ENCODE assay signal across 8 cellular contexts in the genomic region with DNA sequence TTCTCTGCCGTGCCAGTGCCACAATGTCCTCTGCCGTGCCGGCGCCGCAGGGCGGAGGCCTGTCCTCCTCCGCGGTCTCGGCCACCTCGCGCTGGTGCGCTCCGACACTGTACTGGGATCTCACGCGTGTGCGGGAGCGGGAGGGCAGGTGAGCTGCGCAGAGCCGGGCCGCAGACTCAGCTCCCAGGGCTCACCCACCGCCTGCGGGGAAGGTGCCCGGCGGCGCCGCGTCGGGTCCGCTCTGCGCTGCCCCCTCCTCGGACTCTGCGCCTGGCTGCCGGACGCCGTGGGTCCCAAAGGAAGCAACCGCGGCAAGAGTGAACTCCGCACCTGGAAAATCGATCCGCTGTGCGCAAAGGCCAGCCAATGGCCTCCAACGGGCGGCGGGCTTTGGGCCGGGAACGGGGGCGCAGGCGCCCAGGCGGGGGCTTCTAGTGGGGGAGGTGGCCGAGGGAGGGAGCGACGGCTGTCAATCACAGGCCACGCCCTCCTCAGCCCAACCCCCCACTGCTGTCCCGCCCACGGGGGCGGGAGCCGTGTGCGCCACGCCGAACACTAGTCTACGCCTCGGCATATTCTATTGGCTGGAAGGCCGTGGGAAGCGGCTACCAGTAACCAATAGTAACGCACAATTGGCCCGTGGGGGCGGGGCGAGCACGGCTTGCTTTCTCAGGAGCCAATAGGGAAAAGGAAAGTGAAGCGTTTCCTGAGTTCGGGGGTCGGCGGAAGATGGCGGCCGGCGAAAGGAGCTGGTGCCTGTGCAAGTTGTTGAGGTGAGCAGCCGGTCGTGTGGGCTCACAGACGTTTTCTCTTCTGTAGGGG. TPM values are rescaled to one million over a fixed set of nuclear protein-coding genes. Genes with fewer than 3 reads are reported as not detected.
DNase-seq lines count a peak whose midpoint lies in the region; ATAC-seq and TF ChIP-seq lines count a peak whose summit lies in the region.

ALG11 (plus strand) TSS at position 709 of the 822 bp plus-strand sequence; CDS start at position 730, 21 bp downstream.

- H3K4me3 ChIP-seq in RWPE2 (ENCODE audit: severe bottlenecking) (peak within 1 kb of the TSS; percentile 93), fibroblast of pulmonary artery (replicated peaks; ENCODE audit: low read depth, low read length) (peak within 1 kb of the TSS; percentile 75)

- peak; percentile 97 for ATAC-seq in RWPE2 (ENCODE audit: low read depth)

- no peaks in the 10 kb centered on the region for H3K4me1 ChIP-seq in RWPE2 (ENCODE audit: insufficient read depth, poor library complexity, severe bottlenecking)

- peak; percentile 98 for DNase-seq in EH (ENCODE audit: low read depth)
- DNase-seq in H4 (ENCODE audit: low spot score) = peak; percentile 93
- DNase-seq in LoVo (ENCODE audit: low spot score) = peak; percentile 98
- DNase-seq in RWPE2 (ENCODE audit: low spot score) = peak; percentile 96
- peak; percentile 99 for DNase-seq in activated T-helper 2 cell treated with anti-CD3 and anti-CD28 coated beads, Interferon-gamma antibody, Interleukin-2, Interleukin-4, amounts not matched to agents 10 μg/mL and 5 μg/mL and 100 μg/mL, durations not matched to agents 14 hours and 24 hours and 36 hours (ENCODE audit: low spot score)
- peak; percentile 98 for DNase-seq in fibroblast of pulmonary artery (ENCODE audit: low read depth)

- H3K27me3 ChIP-seq in RWPE2 (ENCODE audit: insufficient read depth, poor library complexity, severe bottlenecking) = no peaks in the 10 kb centered on the region

- H3K4me1 Mint-ChIP-seq in activated T-helper 2 cell treated with anti-CD3 and anti-CD28 coated beads, Interferon-gamma antibody, Interleukin-2, Interleukin-4, amounts not matched to agents 10 μg/mL and 5 μg/mL and 100 μg/mL, durations not matched to agents 14 hours and 24 hours and 36 hours (ENCODE audit: low read depth) = peaks cover 9% of the 10 kb centered on the region
- H3K4me1 Mint-ChIP-seq in nephron = peaks cover 23% of the 10 kb centered on the region
- peaks cover 21% of the 10 kb centered on the region for H3K4me1 Mint-ChIP-seq in stimulated activated naive CD8-positive, alpha-beta T cell treated with anti-CD3 and anti-CD28 coated beads, Interleukin-15, Interleukin-2, amounts not matched to agents 100 ng/mL and 50 ng/mL, for 24 hours (ENCODE audit: low read depth)

- H3K9me3 ChIP-seq in RWPE2 (ENCODE audit: severe bottlenecking) = no peaks in the 10 kb centered on the region

- H3K27ac ChIP-seq in RWPE2 (ENCODE audit: poor library complexity, severe bottlenecking) = no peak within 1 kb of the TSS

- no peaks in the 10 kb centered on the region for H3K9me3 Mint-ChIP-seq in activated T-helper 2 cell treated with anti-CD3 and anti-CD28 coated beads, Interferon-gamma antibody, Interleukin-2, Interleukin-4, amounts not matched to agents 10 μg/mL and 5 μg/mL and 100 μg/mL, durations not matched to agents 14 hours and 24 hours and 36 hours
- H3K9me3 Mint-ChIP-seq in nephron = no peaks in the 10 kb centered on the region
- H3K9me3 Mint-ChIP-seq in stimulated activated naive CD8-positive, alpha-beta T cell treated with anti-CD3 and anti-CD28 coated beads, Interleukin-15, Interleukin-2, amounts not matched to agents 100 ng/mL and 50 ng/mL, for 24 hours = no peaks in the 10 kb centered on the region

- no peak for TF ChIP-seq CTCF in RWPE2 (IDR thresholded peaks at IDR 0.05; ENCODE audit: poor library complexity, severe bottlenecking)
- TF ChIP-seq CTCF in fibroblast of pulmonary artery (IDR thresholded peaks at IDR 0.05; ENCODE audit: low read length, missing control alignments) = no peak
- TF ChIP-seq CTCF in nephron (IDR thresholded peaks at IDR 0.05; ENCODE audit: unreplicated experiment in 3 of 3) = no peak

- peak within 1 kb of the TSS; percentile 86 for H3K27ac Mint-ChIP-seq in activated T-helper 2 cell treated with anti-CD3 and anti-CD28 coated beads, Interferon-gamma antibody, Interleukin-2, Interleukin-4, amounts not matched to agents 10 μg/mL and 5 μg/mL and 100 μg/mL, durations not matched to agents 14 hours and 24 hours and 36 hours
- peak within 1 kb of the TSS; percentile 91 to 94 (median 94) for H3K27ac Mint-ChIP-seq in nephron
- H3K27ac Mint-ChIP-seq in stimulated activated naive CD8-positive, alpha-beta T cell treated with anti-CD3 and anti-CD28 coated beads, Interleukin-15, Interleukin-2, amounts not matched to agents 100 ng/mL and 50 ng/mL, for 24 hours = peak within 1 kb of the TSS; percentile 95

- H3K27me3 Mint-ChIP-seq in activated T-helper 2 cell treated with anti-CD3 and anti-CD28 coated beads, Interferon-gamma antibody, Interleukin-2, Interleukin-4, amounts not matched to agents 10 μg/mL and 5 μg/mL and 100 μg/mL, durations not matched to agents 14 hours and 24 hours and 36 hours (ENCODE audit: low read depth) = peaks cover 35% of the 10 kb centered on the region
- no peaks in the 10 kb centered on the region for H3K27me3 Mint-ChIP-seq in nephron (ENCODE audit: low read depth)
- H3K27me3 Mint-ChIP-seq in stimulated activated naive CD8-positive, alpha-beta T cell treated with anti-CD3 and anti-CD28 coated beads, Interleukin-15, Interleukin-2, amounts not matched to agents 100 ng/mL and 50 ng/mL, for 24 hours = peaks cover 32% of the 10 kb centered on the region

- H3K36me3 Mint-ChIP-seq in activated T-helper 2 cell treated with anti-CD3 and anti-CD28 coated beads, Interferon-gamma antibody, Interleukin-2, Interleukin-4, amounts not matched to agents 10 μg/mL and 5 μg/mL and 100 μg/mL, durations not matched to agents 14 hours and 24 hours and 36 hours (ENCODE audit: low read depth) = peaks cover 6% of the 10 kb centered on the region
- H3K36me3 Mint-ChIP-seq in nephron (ENCODE audit: low read depth) = peaks cover 17% of the 10 kb centered on the region
- H3K36me3 Mint-ChIP-seq in stimulated activated naive CD8-positive, alpha-beta T cell treated with anti-CD3 and anti-CD28 coated beads, Interleukin-15, Interleukin-2, amounts not matched to agents 100 ng/mL and 50 ng/mL, for 24 hours (ENCODE audit: low read depth) = peaks cover 12% of the 10 kb centered on the region

- no peaks in the 10 kb centered on the region for H3K36me3 ChIP-seq in RWPE2 (ENCODE audit: low read depth)

- intact Hi-C loops in activated T-helper 2 cell treated with anti-CD3 and anti-CD28 coated beads, Interferon-gamma antibody, Interleukin-2, Interleukin-4, amounts not matched to agents 10 μg/mL and 5 μg/mL and 100 μg/mL, durations not matched to agents 14 hours and 24 hours and 36 hours (cut with micrococcal nuclease) = loop anchor here (1.0 to 5.0 kb wide), 6 partner anchors 182 to 605 kb away; partner anchors contain the start of genes CKAP2, DHRS12 and INTS6

- H3K4me3 Mint-ChIP-seq in activated T-helper 2 cell treated with anti-CD3 and anti-CD28 coated beads, Interferon-gamma antibody, Interleukin-2, Interleukin-4, amounts not matched to agents 10 μg/mL and 5 μg/mL and 100 μg/mL, durations not matched to agents 14 hours and 24 hours and 36 hours (ENCODE audit: low read depth) = peak within 1 kb of the TSS; percentile 94
- peak within 1 kb of the TSS; percentile 92 to 100 (median 99) for H3K4me3 Mint-ChIP-seq in nephron
- peak within 1 kb of the TSS; percentile 100 for H3K4me3 Mint-ChIP-seq in stimulated activated naive CD8-positive, alpha-beta T cell treated with anti-CD3 and anti-CD28 coated beads, Interleukin-15, Interleukin-2, amounts not matched to agents 100 ng/mL and 50 ng/mL, for 24 hours

RNA-seq across cellular contexts. Expression of gene ALG11, which starts in this region (rescaled TPM):
- total RNA-seq in H4 (2014; rRNA removed; shearing (Covaris generic)) = 17.6 and 22.3 TPM in 2 replicates
- total RNA-seq in activated T-helper 2 cell treated with anti-CD3 and anti-CD28 coated beads, Interferon-gamma antibody, Interleukin-2, Interleukin-4, amounts not matched to agents 10 μg/mL and 5 μg/mL and 100 μg/mL, durations not matched to agents 14 hours and 24 hours and 36 hours = 21.5 and 21.9 TPM in 2 replicates
